Comparison of ENCODE assay signal across 8 cellular contexts in genomic region chr1:113677250-113678158, GRCh38.
DNase-seq lines count a peak whose midpoint lies in the region; ATAC-seq and TF ChIP-seq lines count a peak whose summit lies in the region.

No MANE protein-coding gene starts in this region.

- TF ChIP-seq EP300 in sigmoid colon (IDR thresholded peaks at IDR 0.05), result no peak

- peaks cover 0 to 11% (median 6%) of the 10 kb centered on the region in 9 donors for H3K4me1 ChIP-seq in heart right ventricle
- peaks cover 0 to 12% (median 5%) of the 10 kb centered on the region in 4 donors for H3K4me1 ChIP-seq in sigmoid colon

- intact Hi-C loops in heart right ventricle (cut with DNase I), result loop anchor here (1.0 to 10.0 kb wide), 10 partner anchors 283 to 963 kb away; partner anchors contain the start of genes MAGI3 (in 3 of the 10), PPM1J (in 2 of the 10) and LRIG2 (in 1 of the 10)
- intact Hi-C loops in sigmoid colon (cut with DNase I), result loop anchor here (2.0 to 5.0 kb wide), 3 partner anchors 285 to 605 kb away; partner anchors contain the start of genes LRIG2 and MAGI3

- TF ChIP-seq CTCF in AG04450 (IDR thresholded peaks at IDR 0.05; ENCODE audit: low read depth, low read length) (peak; percentile 59), GM12875 (IDR thresholded peaks at IDR 0.05; ENCODE audit: borderline replicate concordance, insufficient read depth, low read depth, low read length) (peak; percentile 27; the same call in 1 of the 2 replicates), WERI-Rb-1 (IDR thresholded peaks at IDR 0.05; ENCODE audit: low read depth, low read length) (0 out of 2 replicates have a peak, but pooled peaks have one; percentile 7), heart right ventricle (IDR thresholded peaks at IDR 0.05) (peak; percentile 35 to 78 (median 62)), sigmoid colon (IDR thresholded peaks at IDR 0.05) (peak in 3 of 4 experiments; percentile 34 to 60 (median 50))

- WGBS in heart right ventricle, 2 donors, result 20 to 27% methylated on average over 7 of the region's 7 CpGs
- WGBS in sigmoid colon, 2 donors, result 49 to 76% methylated on average over 7 of the region's 7 CpGs

- peak in 7 of 8 donors; percentile 52 to 74 (median 59) for ATAC-seq in heart right ventricle
- ATAC-seq in HG03439 (IDR thresholded peaks at IDR 0.05; ENCODE audit: unreplicated experiment), result no peak

- H3K27me3 ChIP-seq in AG04450 (ENCODE audit: control insufficient read depth, insufficient read depth, low read length) (no peaks in the 10 kb centered on the region), WERI-Rb-1 (ENCODE audit: insufficient read depth, low read depth, severe bottlenecking) (no peaks in the 10 kb centered on the region), heart right ventricle (no peaks in the 10 kb centered on the region), sigmoid colon (no peaks in the 10 kb centered on the region)

- no peak overlapping the region for H3K4me3 ChIP-seq in AG04450 (ENCODE audit: low read depth, low read length)
- no peak overlapping the region for H3K4me3 ChIP-seq in GM12875 (ENCODE audit: low read depth, low read length)
- H3K4me3 ChIP-seq in WERI-Rb-1 (ENCODE audit: low read depth, low read length), result no peak overlapping the region
- no peak overlapping the region for H3K4me3 ChIP-seq in heart right ventricle
- no peak overlapping the region for H3K4me3 ChIP-seq in sigmoid colon

- H3K27ac ChIP-seq in AG04450 (ENCODE audit: low read depth, low read length) (no peak overlapping the region), WERI-Rb-1 (no peak overlapping the region), heart right ventricle (no peak overlapping the region), sigmoid colon (no peak overlapping the region)

- peak; percentile 20 for DNase-seq in AG04450 (ENCODE audit: low read depth, low spot score)
- DNase-seq in NCI-H2107 (lab: John Stamatoyannopoulos, UW), result peak; percentile 37
- peak; percentile 44 for DNase-seq in WERI-Rb-1
- peak in 1 of 2 donors; percentile 35 for DNase-seq in heart right ventricle
- no peak for DNase-seq in sigmoid colon
- DNase-seq in stimulated activated naive CD4-positive, alpha-beta T cell treated with Interleukin-2 at 50 U/mL for 16 hours (lab: John Stamatoyannopoulos, UW), result no peak

- TF ChIP-seq POLR2A in sigmoid colon (IDR thresholded peaks at IDR 0.05), result no peak

- CTCF ChIA-PET in AG04450 (lab: Charles Lee), result interaction anchor here (0.6 to 5.6 kb wide), 16 partner anchors 9 to 605 kb away, joined by 3 to 56 read pairs (median 3); partner anchors contain the start of gene LRIG2

- no peaks in the 10 kb centered on the region for H3K9me3 ChIP-seq in AG04450 (ENCODE audit: control insufficient read depth, insufficient read depth, low read length)
- no peaks in the 10 kb centered on the region for H3K9me3 ChIP-seq in WERI-Rb-1 (ENCODE audit: severe bottlenecking)
- no peaks in the 10 kb centered on the region for H3K9me3 ChIP-seq in heart right ventricle
- H3K9me3 ChIP-seq in sigmoid colon, result no peaks in the 10 kb centered on the region

- H3K36me3 ChIP-seq in WERI-Rb-1 (0 out of 2 replicates have a peak, but pooled peaks cover 4% of the 10 kb centered on the region), heart right ventricle (peaks cover 0 to 29% (median 7%) of the 10 kb centered on the region in 9 donors), sigmoid colon (peaks cover 0 to 13% (median 4%) of the 10 kb centered on the region in 4 donors)

- POLR2A ChIA-PET in AG04450 (lab: Yijun Ruan, JAX), result no interaction called here

Comparison
In these comparisons a context has a peak if more than half of its experiments do, and no peak if none do; other contexts are left out.
1. DNase-seq: peak in AG04450 (single experiment), NCI-H2107 (single experiment) and WERI-Rb-1 (single experiment); none in sigmoid colon (single experiment) and stimulated activated naive CD4-positive, alpha-beta T cell treated with Interleukin-2 at 50 U/mL for 16 hours (single experiment).
2. CTCF ChIP-seq: peak in every context shown above with its lines; median percentile 62 in heart right ventricle; 59 in AG04450; 50 in sigmoid colon; 27 in GM12875; 7 in WERI-Rb-1.